Comparison of ENCODE assay signal across 15 cellular contexts in the genomic region with DNA sequence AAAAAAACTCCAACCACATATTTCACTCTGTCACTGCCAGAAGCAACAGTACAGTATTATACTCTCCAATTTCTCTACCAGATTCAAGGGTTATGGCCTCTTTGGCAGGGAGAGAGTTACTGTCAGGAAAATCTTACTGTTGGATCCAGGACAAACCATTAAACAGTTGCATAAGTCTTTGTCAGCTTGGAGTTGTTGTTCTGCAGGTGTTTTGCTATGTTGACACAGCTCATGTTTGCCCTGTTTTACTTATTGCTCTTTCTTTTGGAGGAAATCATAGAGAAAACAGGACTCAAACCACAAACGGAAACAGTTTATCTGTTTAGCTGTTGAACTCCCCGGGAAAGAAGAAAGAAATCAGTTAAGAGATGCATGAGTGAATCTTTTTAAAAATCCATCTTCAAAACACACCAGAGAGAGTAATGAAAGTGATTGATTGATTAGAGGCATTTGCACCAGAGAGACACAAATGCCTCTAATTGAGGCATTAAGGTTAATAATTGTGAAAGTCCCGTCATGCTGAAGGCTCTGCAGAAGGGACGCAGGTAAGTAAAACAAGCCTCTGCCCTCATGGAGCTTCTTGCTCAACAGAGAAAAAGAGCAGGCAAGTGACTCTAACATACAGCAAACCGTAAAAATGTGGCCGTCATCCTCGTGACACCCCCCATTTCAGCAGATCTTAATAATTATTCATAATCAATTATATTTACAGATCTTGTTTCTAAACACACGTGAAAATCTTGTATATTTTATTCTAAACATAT. TPM values are rescaled to one million over a fixed set of nuclear protein-coding genes. Genes with fewer than 3 reads are reported as not detected.
DNase-seq lines count a peak whose midpoint lies in the region; ATAC-seq, FAIRE-seq and TF ChIP-seq lines count a peak whose summit lies in the region.
"Had no signal": no experiment of that assay in that cellular context is flagged by ENCODE, and none has a peak within 500 bp of the region (broad histone marks: within the 10 kb centered on the region; RNA-seq: fewer than 3 reads in every experiment).

No MANE protein-coding gene starts in this region.

- H3K4me1 ChIP-seq in H1 (replicated peaks in 1 of 4; ENCODE audit: control insufficient read depth in 3 of 4, insufficient read depth in 4 of 4, low read length in 3 of 4) = peaks cover 2 to 8% (median 4%) of the 10 kb centered on the region in 4 experiments; a peak in 5 of 7 replicates

- peaks cover 12% of the 10 kb centered on the region for H3K4me1 Mint-ChIP-seq in nephron

- H3K79me1 ChIP-seq in H1 (ENCODE audit: low read depth, low read length) = no peaks in the 10 kb centered on the region

- H3K27me3 Mint-ChIP-seq in nephron (ENCODE audit: low read depth) = no peaks in the 10 kb centered on the region
- H3K27me3 Mint-ChIP-seq: activated CD4-positive, alpha-beta T cell treated with anti-CD3 and anti-CD28 coated beads, Interleukin-2, amount 10 ng/mL, durations not matched to agents 7 days and 5 days had no signal

- peak overlapping the region; percentile 66; the same call in 1 of the 2 replicates for H2BK20ac ChIP-seq in H1 (ENCODE audit: low read length)

- no peak overlapping the region for H3K4me3 Mint-ChIP-seq in nephron
- H3K4me3 Mint-ChIP-seq: activated CD4-positive, alpha-beta T cell treated with anti-CD3 and anti-CD28 coated beads, Interleukin-2, amount 10 ng/mL, durations not matched to agents 7 days and 5 days; CD4-positive, CD25-positive, alpha-beta regulatory T cell had no signal

- H2AK5ac ChIP-seq in H1 (ENCODE audit: low read depth, low read length) = no peak overlapping the region

- no peaks in the 10 kb centered on the region for H3K36me3 ChIP-seq in H1 (ENCODE audit: control insufficient read depth in 2 of 4, insufficient read depth in 4 of 4, low read length in 3 of 4)

- POLR2A ChIA-PET in H1 (lab: Charles Lee; ENCODE audit: partially characterized antibody) = interaction anchor here (1.6 kb wide), 1 partner anchor 11 kb away, joined by 4 read pairs; no protein-coding TSS in a partner anchor

- peak overlapping the region; percentile 20; the same call in 1 of the 2 replicates for H2BK12ac ChIP-seq in H1 (ENCODE audit: low read depth, low read length)

- WGBS in H1 (ENCODE audit: extremely low coverage in 1 of 2, insufficient coverage in 1 of 2, insufficient read length in 1 of 2, insufficient replicate concordance in 2 of 2, low coverage in 1 of 2, low lambda C conversion rate in 2 of 2, missing lambda C conversion rate in 1 of 2), 2 experiments = 73% methylated on average over 8 of the region's 8 CpGs; no CpG with 5 or more reads in 1 of the 2 experiments

- H2AFZ ChIP-seq in H1 (ENCODE audit: low read length) = peak overlapping the region; percentile 63

- no peak overlapping the region for H4K8ac ChIP-seq in H1 (ENCODE audit: extremely low read depth, insufficient read depth, low read length)

- no peak overlapping the region for H3K4ac ChIP-seq in H1 (replicated peaks; ENCODE audit: insufficient read length, low read depth, low read length)

- TF ChIP-seq EP300 in H1 (IDR thresholded peaks at IDR 0.05; ENCODE audit: borderline replicate concordance in 1 of 2, low read depth in 2 of 2, low read length in 2 of 2) = no peak

- CTCF ChIA-PET in H1 (lab: Charles Lee; ENCODE audit: partially characterized antibody) = interaction anchor here (0.8 to 1.0 kb wide), 2 partner anchors 123 to 145 kb away, joined by 3 to 4 read pairs; no protein-coding TSS in a partner anchor

- H3K27ac Mint-ChIP-seq in nephron = peak overlapping the region; percentile 3 to 67 (median 5)
- H3K27ac Mint-ChIP-seq: activated CD4-positive, alpha-beta T cell treated with anti-CD3 and anti-CD28 coated beads, Interleukin-2, amount 10 ng/mL, durations not matched to agents 7 days and 5 days; CD4-positive, CD25-positive, alpha-beta regulatory T cell had no signal

- no peaks in the 10 kb centered on the region for H3K36me3 Mint-ChIP-seq in nephron (ENCODE audit: low read depth)

- no peaks in the 10 kb centered on the region for H3K23me2 ChIP-seq in H1 (ENCODE audit: low read depth, low read length)

- H3K56ac ChIP-seq in H1 (replicated peaks; ENCODE audit: insufficient read length, low read depth, low read length) = no peak overlapping the region

- FAIRE-seq in H1 (lab: Jason Lieb, UNC) = no peak
- FAIRE-seq: colon had no signal

- no peak overlapping the region for H2BK120ac ChIP-seq in H1 (replicated peaks; ENCODE audit: low read depth, low read length)

- no peak overlapping the region for H4K5ac ChIP-seq in H1 (ENCODE audit: insufficient read length, low read depth, low read length)

- H3K27me3 ChIP-seq in H1 (replicated peaks in 1 of 4; ENCODE audit: control insufficient read depth in 3 of 4, extremely low read depth in 1 of 4, insufficient read depth in 3 of 4, low read length in 3 of 4) = no peaks in the 10 kb centered on the region

- no peak overlapping the region for H2BK15ac ChIP-seq in H1 (ENCODE audit: low read length)

- no peak overlapping the region for H3K14ac ChIP-seq in H1 (ENCODE audit: insufficient read length)

- H2BK5ac ChIP-seq in H1 (ENCODE audit: low read depth, low read length) = peak overlapping the region; percentile 77; the same call in 1 of the 2 replicates

- no peak for ATAC-seq in HG02763 (IDR thresholded peaks at IDR 0.05; ENCODE audit: unreplicated experiment)
- no peak for ATAC-seq in GM18909 (IDR thresholded peaks at IDR 0.05; ENCODE audit: poor library complexity, unreplicated experiment)
- ATAC-seq: left colon had no signal

- no peak overlapping the region for H3K9ac ChIP-seq in H1 (replicated peaks in 1 of 4; ENCODE audit: extremely low read depth in 1 of 4, low read depth in 3 of 4, low read length in 3 of 4)

- peaks cover 13% of the 10 kb centered on the region for H3K9me3 Mint-ChIP-seq in nephron

- H3K18ac ChIP-seq in H1 (ENCODE audit: extremely low read depth, low read length) = no peak overlapping the region; the same call in 1 of the 2 replicates

- TF ChIP-seq POLR2A in H1 (IDR thresholded peaks at IDR 0.05; ENCODE audit: control extremely low read depth in 1 of 2, low read depth in 2 of 2, low read length in 2 of 2) = no peak

- peak; percentile 18 for DNase-seq in GM03348 (ENCODE audit: low spot score)
- DNase-seq in NCI-H146 (lab: John Stamatoyannopoulos, UW) = peak; percentile 45
- DNase-seq in H1 (ENCODE audit: low read depth in 1 of 2, low spot score in 2 of 2) = no peak
- no peak for DNase-seq in NOMO-1 (lab: John Stamatoyannopoulos, UW; ENCODE audit: unreplicated experiment in 2 of 2)
- DNase-seq in activated CD8-positive, alpha-beta memory T cell treated with anti-CD3 and anti-CD28 coated beads, Interleukin-2, amount 50 U/mL, for 4 hours = no peak
- DNase-seq: activated CD4-positive, alpha-beta T cell treated with anti-CD3 and anti-CD28 coated beads, Interleukin-2, amount 10 ng/mL, durations not matched to agents 7 days and 5 days; activated effector memory CD4-positive, alpha-beta T cell treated with anti-CD3 and anti-CD28 coated beads, Interleukin-2, amount 50 U/mL, for 16 hours; CD4-positive, CD25-positive, alpha-beta regulatory T cell; left colon; NCI-H1436 treated with DMSO at 0.1 percent for 48 hours; nucleus accumbens had no signal

- H3K9me3 ChIP-seq in H1 (ENCODE audit: insufficient read depth in 2 of 2, low read depth in 1 of 2, low read length in 1 of 2) = peaks cover 6 to 13% of the 10 kb centered on the region in 2 experiments; a peak in 2 of 4 replicates

- H4K91ac ChIP-seq in H1 (replicated peaks; ENCODE audit: insufficient read length, low read length) = no peak overlapping the region

- no peak overlapping the region for H3K23ac ChIP-seq in H1 (ENCODE audit: insufficient read length)

- H3K4me2 ChIP-seq in H1 (ENCODE audit: insufficient read depth in 1 of 2, low read depth in 2 of 2, low read length in 2 of 2) = peak overlapping the region in 1 of 2 experiments; percentile 48; a peak in 2 of 4 replicates

- peak overlapping the region in 1 of 4 experiments; percentile 23; a peak in 1 of 8 replicates for H3K4me3 ChIP-seq in H1 (ENCODE audit: extremely low read depth in 1 of 4, insufficient read depth in 2 of 4, low read depth in 3 of 4, low read length in 4 of 4)

- H3K79me2 ChIP-seq in H1 (ENCODE audit: control insufficient read depth in 1 of 2, insufficient read depth in 2 of 2, low read length in 2 of 2) = no peaks in the 10 kb centered on the region

- H3K27ac ChIP-seq in H1 (ENCODE audit: low read depth, low read length) = no peak overlapping the region

- no peak for TF ChIP-seq RAD21 in H1 (IDR thresholded peaks at IDR 0.05 in 1 of 2, conservative IDR thresholded peaks at IDR 0.05 in 1 of 2; ENCODE audit: low read depth in 2 of 2, low read length in 2 of 2)

- H4K20me1 ChIP-seq in H1 (replicated peaks in 1 of 2; ENCODE audit: control insufficient read depth in 1 of 2, insufficient read depth in 2 of 2, low read length in 2 of 2) = no peaks in the 10 kb centered on the region

- no peak for TF ChIP-seq CTCF in H1 (IDR thresholded peaks at IDR 0.05; ENCODE audit: control extremely low read depth in 1 of 3, insufficient read depth in 1 of 3, low read depth in 1 of 3, low read length in 3 of 3)
- TF ChIP-seq CTCF in nephron (IDR thresholded peaks at IDR 0.05; ENCODE audit: unreplicated experiment in 3 of 3) = no peak

TF ChIP-seq in H1, 55 proteins besides CTCF, POLR2A, EP300 and RAD21 (continues in another document):
- no peak for TF ChIP-seq RFX5 (IDR thresholded peaks at IDR 0.05; ENCODE audit: borderline replicate concordance, low read depth, low read length)
- no peak for TF ChIP-seq TAF7 (optimal IDR thresholded peaks at IDR 0.05; ENCODE audit: borderline replicate concordance, low read depth, low read length)
- no peak for TF ChIP-seq SUZ12 (IDR thresholded peaks at IDR 0.05; ENCODE audit: low read length)
- TF ChIP-seq CBX5 (IDR thresholded peaks at IDR 0.05; ENCODE audit: low read depth, low read length) = no peak
- no peak for TF ChIP-seq KDM1A (IDR thresholded peaks at IDR 0.05; ENCODE audit: borderline replicate concordance, low read length)
- no peak for TF ChIP-seq SP2 (IDR thresholded peaks at IDR 0.05; ENCODE audit: low read length)
- no peak for TF ChIP-seq HDAC2 (IDR thresholded peaks at IDR 0.05; ENCODE audit: borderline replicate concordance in 1 of 2, low read depth in 2 of 2, low read length in 2 of 2)
- no peak for TF ChIP-seq PHF8 (conservative IDR thresholded peaks at IDR 0.05; ENCODE audit: low read depth, low read length)
- TF ChIP-seq RXRA (IDR thresholded peaks at IDR 0.05; ENCODE audit: insufficient read depth, low read depth, low read length) = no peak
- no peak for TF ChIP-seq SRF (IDR thresholded peaks at IDR 0.05; ENCODE audit: low read depth, low read length)

RNA-seq across cellular contexts. Expression of a gene that starts 38.7 kb away (rescaled TPM):
- 34.9 and 35.3 TPM in 2 replicates for total RNA-seq in H1 (2021; fragmentation: NEBNext Ultra II Directional; extraction: Animal tissue kit (Norgen Biotek cat#: 25700))
- polyA plus RNA-seq in H1 (2011; rRNA removed) = 10.7 and 14.4 TPM in 2 replicates
- polyA plus RNA-seq in H1 (2011; cell fraction: cytosol; rRNA removed) = 18.5 TPM
- polyA plus RNA-seq in H1 (2011; cell fraction: nucleus; rRNA removed) = 35.1 TPM
- 17.9 to 27.4 TPM (median 20.9 TPM) in 4 replicates for polyA plus RNA-seq in H1 (2012, experiment 1 of 2)
- 0.83 TPM for polyA plus RNA-seq in H1 (2012, experiment 2 of 2)
- polyA plus RNA-seq in H1 (2013, experiment 1 of 2) = 19.3 TPM
- 17.9 TPM for polyA plus RNA-seq in H1 (2013, experiment 2 of 2)
- 50.3 and 79.0 TPM in 2 replicates for polyA minus RNA-seq in H1 (2011; rRNA and poly(A)+ RNA removed)
- polyA minus RNA-seq in H1 (2011; cell fraction: cytosol; rRNA and poly(A)+ RNA removed) = 36.3 TPM
- 72.5 TPM for polyA minus RNA-seq in H1 (2011; cell fraction: nucleus; rRNA and poly(A)+ RNA removed)

Comparison
In these comparisons a context has a peak if more than half of its experiments do, and no peak if none do; other contexts are left out.
1. DNase-seq: peak in GM03348 (single experiment) and NCI-H146 (single experiment); none in H1 (0 of 2), NOMO-1 (0 of 2) and activated CD8-positive, alpha-beta memory T cell treated with anti-CD3 and anti-CD28 coated beads, Interleukin-2, amount 50 U/mL, for 4 hours (single experiment).